Comparison of ENCODE assay signal across 9 cellular contexts in the genomic region with DNA sequence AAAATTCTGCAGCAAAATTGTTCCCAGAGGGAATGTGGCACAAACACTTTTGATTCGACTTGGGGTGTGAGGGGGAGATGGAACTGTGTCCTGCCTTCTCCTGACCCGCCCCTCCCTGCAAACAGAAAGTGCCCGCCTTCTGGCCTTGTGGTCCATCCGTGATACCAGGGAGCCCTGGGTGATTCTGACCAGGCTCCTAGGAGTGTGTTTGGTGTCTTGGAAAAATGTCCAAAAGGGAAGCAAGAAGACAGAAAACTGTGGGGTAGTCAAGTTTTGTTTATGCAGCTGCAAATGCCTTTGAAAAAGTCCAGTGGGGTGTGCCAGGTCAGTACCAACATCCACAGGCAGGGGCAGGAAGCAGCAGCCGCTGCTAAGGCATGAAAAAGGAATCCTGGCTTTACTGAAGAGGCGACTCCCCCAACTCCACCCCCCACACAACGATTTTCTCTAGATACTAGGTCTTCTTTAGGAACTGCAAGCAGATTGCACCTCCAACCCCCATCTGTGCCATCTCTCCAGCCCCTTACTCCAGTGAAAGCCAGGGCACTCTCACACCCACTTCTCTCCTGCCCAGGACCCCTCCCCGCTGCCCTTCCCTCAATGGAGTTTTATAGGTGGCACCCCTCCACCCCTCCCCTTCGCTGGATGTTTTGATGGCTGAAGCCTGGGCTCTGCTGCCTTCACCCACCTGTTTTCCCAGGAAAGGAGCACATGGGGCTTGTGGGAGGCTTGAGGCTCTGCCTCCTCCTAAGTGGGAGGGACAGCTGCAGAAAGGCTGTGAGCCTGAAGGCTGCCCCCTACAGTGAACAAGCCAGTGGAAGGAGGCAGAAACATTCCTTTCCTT.
DNase-seq lines count a peak whose midpoint lies in the region; ATAC-seq and TF ChIP-seq lines count a peak whose summit lies in the region.
"Had no signal": no experiment of that assay in that cellular context is flagged by ENCODE, and none has a peak within 500 bp of the region (broad histone marks: within the 10 kb centered on the region; RNA-seq: fewer than 3 reads in every experiment).

No MANE protein-coding gene starts in this region.

- DNase-seq in COLO668 (lab: John Stamatoyannopoulos, UW; ENCODE audit: unreplicated experiment) (peak; percentile 35), NAMALWA (ENCODE audit: low spot score) (peak; percentile 36), dermis blood vessel endothelial cell (peak; percentile 76), dedifferentiated amniotic fluid mesenchymal stem cell (ENCODE audit: extremely low spot score) (no peak), MV-4-11 (lab: John Stamatoyannopoulos, UW) (no peak)
- no peak for DNase-seq in CD8-positive, alpha-beta T cell
- DNase-seq: small intestine had no signal

- H3K9ac ChIP-seq in neural cell (ENCODE audit: low read length), result no peak overlapping the region

- intact Hi-C loops in CD8-positive, alpha-beta T cell (cut with DNase I, micrococcal nuclease), result no loop called here

- TF ChIP-seq RAD21 in neural cell (conservative IDR thresholded peaks at IDR 0.05), result no peak

- no peak for ATAC-seq in CD8-positive, alpha-beta T cell
- no peak for ATAC-seq in HG03196 (IDR thresholded peaks at IDR 0.05; ENCODE audit: unreplicated experiment)

- no peaks in the 10 kb centered on the region for H3F3A ChIP-seq in neural cell (ENCODE audit: insufficient read depth, low read length, poor library complexity, severe bottlenecking)

- H2AFZ ChIP-seq in neural cell (ENCODE audit: low read depth, low read length), result no peak overlapping the region

- H3K36me3 ChIP-seq in neural cell (ENCODE audit: insufficient read depth, low read length), result no peaks in the 10 kb centered on the region
- H3K36me3 ChIP-seq in CD8-positive, alpha-beta T cell (ENCODE audit: insufficient read depth, low read length), result no peaks in the 10 kb centered on the region

- no peak overlapping the region for H3K4me3 ChIP-seq in neural cell (ENCODE audit: low read length)
- no peak overlapping the region for H3K4me3 ChIP-seq in CD8-positive, alpha-beta T cell (ENCODE audit: low read depth, low read length)

- no peak overlapping the region for H3K4me2 ChIP-seq in neural cell (ENCODE audit: low read length)

- peaks cover 10% of the 10 kb centered on the region for H3K4me1 ChIP-seq in CD8-positive, alpha-beta T cell (ENCODE audit: insufficient read depth, low read length)

- H3K36me3 Mint-ChIP-seq in CD8-positive, alpha-beta T cell, result no peaks in the 10 kb centered on the region

- no peaks in the 10 kb centered on the region for H3K27me3 ChIP-seq in neural cell (ENCODE audit: insufficient read depth, low read depth, low read length)
- H3K27me3 ChIP-seq in CD8-positive, alpha-beta T cell (ENCODE audit: insufficient read depth, low read length), result no peaks in the 10 kb centered on the region

- TF ChIP-seq EP300 in neural cell (conservative IDR thresholded peaks at IDR 0.05; ENCODE audit: poor library complexity, severe bottlenecking), result no peak

- no peak overlapping the region for H3K27ac ChIP-seq in neural cell (ENCODE audit: low read length)
- no peak overlapping the region for H3K27ac ChIP-seq in CD8-positive, alpha-beta T cell (ENCODE audit: low read depth, low read length)

- CTCF ChIA-PET in CD8-positive, alpha-beta T cell (lab: Charles Lee), result no interaction called here

- no peaks in the 10 kb centered on the region for H3K79me2 ChIP-seq in neural cell (replicated peaks; ENCODE audit: insufficient read depth, low read length)

- POLR2A ChIA-PET in CD8-positive, alpha-beta T cell (lab: Charles Lee), result no interaction called here

- H3K9me2 ChIP-seq in neural cell (ENCODE audit: insufficient read depth, low read length), result no peaks in the 10 kb centered on the region

- H3K27ac Mint-ChIP-seq in CD8-positive, alpha-beta T cell, result no peak overlapping the region

- H3K27me3 Mint-ChIP-seq in CD8-positive, alpha-beta T cell (ENCODE audit: low read depth), result no peaks in the 10 kb centered on the region

- H3K4me1 Mint-ChIP-seq in CD8-positive, alpha-beta T cell (ENCODE audit: low read depth), result peaks cover 19% of the 10 kb centered on the region

- H4K20me1 ChIP-seq in neural cell (ENCODE audit: insufficient read depth), result no peaks in the 10 kb centered on the region

- TF ChIP-seq CTCF in neural cell (IDR thresholded peaks at IDR 0.05; ENCODE audit: poor library complexity, severe bottlenecking), result peak; percentile 15
- TF ChIP-seq CTCF in CD8-positive, alpha-beta T cell (IDR thresholded peaks at IDR 0.05), result no peak

- no peaks in the 10 kb centered on the region for H3K9me3 ChIP-seq in neural cell (ENCODE audit: low read length)
- no peaks in the 10 kb centered on the region for H3K9me3 ChIP-seq in CD8-positive, alpha-beta T cell (ENCODE audit: low read length)

- no peaks in the 10 kb centered on the region for H3K9me3 Mint-ChIP-seq in CD8-positive, alpha-beta T cell

- H3K4me3 Mint-ChIP-seq in CD8-positive, alpha-beta T cell, result no peak overlapping the region

TF ChIP-seq in neural cell, 6 proteins besides CTCF, POLR2A, EP300 and RAD21:
- TF ChIP-seq, protein P1, sequence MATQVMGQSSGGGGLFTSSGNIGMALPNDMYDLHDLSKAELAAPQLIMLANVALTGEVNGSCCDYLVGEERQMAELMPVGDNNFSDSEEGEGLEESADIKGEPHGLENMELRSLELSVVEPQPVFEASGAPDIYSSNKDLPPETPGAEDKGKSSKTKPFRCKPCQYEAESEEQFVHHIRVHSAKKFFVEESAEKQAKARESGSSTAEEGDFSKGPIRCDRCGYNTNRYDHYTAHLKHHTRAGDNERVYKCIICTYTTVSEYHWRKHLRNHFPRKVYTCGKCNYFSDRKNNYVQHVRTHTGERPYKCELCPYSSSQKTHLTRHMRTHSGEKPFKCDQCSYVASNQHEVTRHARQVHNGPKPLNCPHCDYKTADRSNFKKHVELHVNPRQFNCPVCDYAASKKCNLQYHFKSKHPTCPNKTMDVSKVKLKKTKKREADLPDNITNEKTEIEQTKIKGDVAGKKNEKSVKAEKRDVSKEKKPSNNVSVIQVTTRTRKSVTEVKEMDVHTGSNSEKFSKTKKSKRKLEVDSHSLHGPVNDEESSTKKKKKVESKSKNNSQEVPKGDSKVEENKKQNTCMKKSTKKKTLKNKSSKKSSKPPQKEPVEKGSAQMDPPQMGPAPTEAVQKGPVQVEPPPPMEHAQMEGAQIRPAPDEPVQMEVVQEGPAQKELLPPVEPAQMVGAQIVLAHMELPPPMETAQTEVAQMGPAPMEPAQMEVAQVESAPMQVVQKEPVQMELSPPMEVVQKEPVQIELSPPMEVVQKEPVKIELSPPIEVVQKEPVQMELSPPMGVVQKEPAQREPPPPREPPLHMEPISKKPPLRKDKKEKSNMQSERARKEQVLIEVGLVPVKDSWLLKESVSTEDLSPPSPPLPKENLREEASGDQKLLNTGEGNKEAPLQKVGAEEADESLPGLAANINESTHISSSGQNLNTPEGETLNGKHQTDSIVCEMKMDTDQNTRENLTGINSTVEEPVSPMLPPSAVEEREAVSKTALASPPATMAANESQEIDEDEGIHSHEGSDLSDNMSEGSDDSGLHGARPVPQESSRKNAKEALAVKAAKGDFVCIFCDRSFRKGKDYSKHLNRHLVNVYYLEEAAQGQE (IDR thresholded peaks at IDR 0.05; ENCODE audit: borderline replicate concordance), result no peak
- no peak for TF ChIP-seq POLR2AphosphoS5 (IDR thresholded peaks at IDR 0.05)
- TF ChIP-seq TAF1 (IDR thresholded peaks at IDR 0.05; ENCODE audit: low read depth), result no peak
- no peak for TF ChIP-seq SMC3 (conservative IDR thresholded peaks at IDR 0.05; ENCODE audit: poor library complexity)
- no peak for TF ChIP-seq MXI1 (conservative IDR thresholded peaks at IDR 0.05; ENCODE audit: poor library complexity, severe bottlenecking)
- TF ChIP-seq EZH2 (IDR thresholded peaks at IDR 0.05; ENCODE audit: borderline replicate concordance, insufficient read depth, low read length, poor library complexity, severe bottlenecking), result no peak

Comparison
In these comparisons a context has a peak if more than half of its experiments do, and no peak if none do; other contexts are left out.
1. DNase-seq: peak in COLO668 (single experiment), NAMALWA (single experiment) and dermis blood vessel endothelial cell (single experiment); none in CD8-positive, alpha-beta T cell (0 of 7), dedifferentiated amniotic fluid mesenchymal stem cell (single experiment) and MV-4-11 (single experiment).